ENCODE assay signal across 31 cellular contexts in genomic region chr7:66269978-66270377, GRCh38.
"Had no signal": no experiment of that assay in that cellular context is flagged by ENCODE, and none has a peak within 500 bp of the region (broad histone marks: within the 10 kb centered on the region; RNA-seq: fewer than 3 reads in every experiment).

No MANE protein-coding gene starts in this region.

- H3K27me3 ChIP-seq: heart right ventricle, hepatocyte, pancreas, stomach, suprapubic skin, tibial artery, uterus had no signal

- H3K27me3 Mint-ChIP-seq: naive B cell; stimulated activated naive B cell treated with anti-CD40 and anti-IgM and Interleukin-4, amounts not matched to agents 10 μg/mL and 1 μg/mL and 100 μg/mL, for 72 hours had no signal

- H3K4me2 ChIP-seq: hepatocyte had no signal

- H3K36me3 ChIP-seq: lower lobe of right lung, pancreas, prostate gland, stomach, suprapubic skin, thoracic aorta, uterus had no signal

- FAIRE-seq: pancreas had no signal

- H3K27ac Mint-ChIP-seq: mesothelial cell of epicardium; natural killer cell treated with Interleukin-12 subunit alpha and Interleukin-12 subunit beta and Interleukin-15 and Interleukin-18, amount 100 ng/mL, for 72 hours; stimulated activated naive B cell treated with anti-CD40 and anti-IgM and Interleukin-4, amounts not matched to agents 10 μg/mL and 1 μg/mL and 100 μg/mL, for 72 hours had no signal

- H3K4me3 ChIP-seq: heart right ventricle, hepatocyte, lower lobe of right lung, pancreas, prostate gland, skin epidermis, stomach, suprapubic skin, thoracic aorta, tibial artery, uterus had no signal

- H2AFZ ChIP-seq: hepatocyte had no signal

- H3K9me3 ChIP-seq: prostate gland had no signal

- H3K4me1 Mint-ChIP-seq: mesothelial cell of epicardium, neural crest cell had no signal

- ATAC-seq: heart right ventricle; left cardiac atrium; left lobe of liver; natural killer cell treated with Interleukin-12 subunit alpha and Interleukin-12 subunit beta and Interleukin-15 and Interleukin-18, amount 100 ng/mL, for 72 hours; pancreas; right cardiac atrium; sciatic nerve; stimulated activated naive B cell treated with anti-CD40 and anti-IgM and Interleukin-4, amounts not matched to agents 10 μg/mL and 1 μg/mL and 100 μg/mL, for 72 hours; stimulated activated naive CD8-positive, alpha-beta T cell treated with anti-CD3 and anti-CD28 coated beads, Interleukin-15, Interleukin-2, amounts not matched to agents 100 U/mL and 50 U/mL, for 24 hours had no signal

- H3K27ac ChIP-seq: heart right ventricle, hepatocyte, lower lobe of right lung, pancreas, prostate gland, stomach, suprapubic skin, thoracic aorta, tibial artery had no signal

- H3K4me1 ChIP-seq: lower lobe of right lung, pancreas, prostate gland had no signal

- H3K4me3 Mint-ChIP-seq: mesothelial cell of epicardium; naive B cell; natural killer cell treated with Interleukin-12 subunit alpha and Interleukin-12 subunit beta and Interleukin-15 and Interleukin-18, amount 100 ng/mL, for 72 hours; neural crest cell; stimulated activated naive B cell treated with anti-CD40 and anti-IgM and Interleukin-4, amounts not matched to agents 10 μg/mL and 1 μg/mL and 100 μg/mL, for 72 hours had no signal

- DNase-seq: heart right ventricle; islet precursor cell; left cardiac atrium; lower lobe of right lung; mesendoderm; naive B cell; nucleus accumbens; pancreas; posterior cingulate gyrus; retina; right cardiac atrium; stimulated activated CD4-positive, alpha-beta T cell treated with anti-CD3 and anti-CD28 coated beads, Interleukin-12 subunit alpha, Interleukin-12 subunit beta, amount 100 ng/mL, for 4 hours; stimulated activated CD4-positive, alpha-beta T cell treated with anti-CD3 and anti-CD28 coated beads, Interleukin-15, amount 100 ng/mL, for 24 hours; stimulated activated CD4-positive, alpha-beta T cell treated with anti-CD3 and anti-CD28 coated beads, Interleukin-2, amount 100 ng/mL, for 24 hours; stimulated activated CD4-positive, alpha-beta T cell treated with anti-CD3 and anti-CD28 coated beads, Interleukin-4, amount 100 ng/mL, for 1 hour; stimulated activated naive B cell treated with anti-CD40 and anti-IgM and Interleukin-4, amounts not matched to agents 10 μg/mL and 1 μg/mL and 100 μg/mL, for 72 hours; stimulated activated naive CD8-positive, alpha-beta T cell treated with anti-CD3 and anti-CD28 coated beads, Interleukin-15, Interleukin-2, amounts not matched to agents 100 U/mL and 50 U/mL, for 24 hours; stomach; tibial artery; trophoblast cell; uterus had no signal
